In the genomic region with DNA sequence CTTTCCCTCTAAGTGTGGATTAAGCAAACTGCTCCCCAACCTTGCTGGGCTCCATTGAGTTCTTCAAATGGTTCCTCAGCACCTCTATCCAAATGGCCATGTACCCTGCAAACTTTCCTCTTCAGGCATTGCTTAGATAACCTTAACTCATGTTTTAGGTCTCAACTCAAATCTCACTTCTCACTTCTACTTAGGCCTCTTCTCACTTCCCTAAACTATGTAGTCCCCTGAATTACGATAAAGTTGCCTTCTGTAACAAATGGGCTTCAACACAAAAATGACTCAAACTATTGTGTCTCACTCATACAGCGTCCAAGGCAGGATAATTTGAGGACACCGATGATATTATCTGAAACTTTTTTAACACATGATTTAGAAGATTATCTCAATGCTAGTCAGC, we compare ENCODE assay signal across 14 cellular contexts.
DNase-seq lines count a peak whose midpoint lies in the region; ATAC-seq lines count a peak whose summit lies in the region.
"Had no signal": no experiment of that assay in that cellular context is flagged by ENCODE, and none has a peak within 500 bp of the region (broad histone marks: within the 10 kb centered on the region; RNA-seq: fewer than 3 reads in every experiment).

No MANE protein-coding gene starts in this region.

- DNase-seq in GF-D8 (lab: John Stamatoyannopoulos, UW) (no peak), activated gamma-delta T cell treated with Interleukin-2 at 50 U/mL for 16 hours (no peak), NAMALWA (ENCODE audit: low spot score) (no peak), HT-29 (ENCODE audit: low spot score) (no peak)
- DNase-seq: activated CD4-positive, alpha-beta T cell treated with anti-CD3 and anti-CD28 coated beads, Interleukin-2, amount 10 ng/mL, durations not matched to agents 24 days and 14 days; gastrocnemius medialis; H7; NCI-H1105; T-helper 2 cell; trophoblast cell had no signal

- ATAC-seq in GM18498 (IDR thresholded peaks at IDR 0.05; ENCODE audit: unreplicated experiment) (peak; percentile 86), GM19455 (IDR thresholded peaks at IDR 0.05; ENCODE audit: unreplicated experiment) (peak; percentile 68), HG02852 (IDR thresholded peaks at IDR 0.05; ENCODE audit: unreplicated experiment) (peak; percentile 88), HG03558 (IDR thresholded peaks at IDR 0.05; ENCODE audit: extremely low read depth, unreplicated experiment) (peak; percentile 64)
